In the genomic region with DNA sequence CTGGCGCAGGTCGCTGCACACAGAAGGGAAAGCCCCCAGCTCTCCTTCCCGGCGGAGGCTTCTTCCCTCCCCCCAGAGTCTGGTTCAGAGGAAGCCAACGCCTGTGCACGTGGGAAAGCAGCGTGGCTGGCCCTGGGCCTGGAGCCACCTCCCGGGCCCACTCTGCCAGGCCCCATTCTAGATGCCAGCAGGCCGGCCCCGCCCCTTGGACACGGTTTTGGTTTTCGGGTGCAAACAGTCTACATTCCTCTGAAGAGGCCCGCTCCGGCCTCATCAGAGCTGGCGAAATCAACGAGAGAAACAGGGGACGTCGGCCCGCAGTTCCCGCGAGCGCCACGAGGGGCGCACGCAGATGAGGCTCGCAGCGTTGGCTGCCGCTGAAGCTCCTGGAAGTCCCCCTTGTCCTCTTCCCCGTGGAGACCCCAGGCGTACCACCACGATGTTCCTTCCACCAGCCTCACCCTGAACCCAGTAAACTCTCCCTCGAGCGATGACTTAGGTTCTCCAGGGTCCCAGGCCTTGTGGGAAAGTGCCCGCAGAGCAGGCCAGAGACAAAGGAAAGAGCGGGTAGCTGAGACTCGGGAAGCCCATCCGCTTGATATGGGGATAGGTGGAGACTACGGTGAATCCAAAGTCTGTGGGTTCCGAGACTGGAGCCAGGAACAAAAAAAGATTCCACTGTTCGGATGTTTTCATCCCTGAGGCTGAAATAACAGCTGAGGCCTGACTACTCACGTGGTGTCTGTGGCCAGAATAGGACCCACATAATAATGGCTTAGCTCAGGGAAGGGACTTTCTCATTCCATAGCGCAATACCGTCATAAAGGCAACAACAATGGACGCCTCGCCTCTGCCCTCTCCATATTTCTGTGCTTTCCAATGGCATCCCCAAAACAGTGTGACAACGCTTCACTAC, we compare ENCODE assay signal across 8 cellular contexts.
DNase-seq lines count a peak whose midpoint lies in the region; ATAC-seq and TF ChIP-seq lines count a peak whose summit lies in the region.

No MANE protein-coding gene starts in this region.

- peak; percentile 24 to 47 for DNase-seq in Kasumi-1 (lab: John Stamatoyannopoulos, UW)
- peak; percentile 51 for DNase-seq in activated CD8-positive, alpha-beta memory T cell treated with anti-CD3 and anti-CD28 coated beads, Interleukin-2, amount 50 U/mL, for 4 hours
- DNase-seq in epithelial cell of esophagus (ENCODE audit: low read depth) = peak; percentile 52
- peak; percentile 78 to 80 (median 79) for DNase-seq in mucosa of descending colon
- DNase-seq in stimulated activated CD8-positive, alpha-beta memory T cell treated with anti-CD3 and anti-CD28 coated beads, Interleukin-7, amount 100 ng/mL, for 24 hours (ENCODE audit: low read depth) = peak; percentile 17
- DNase-seq in NCI-H1694 treated with DMSO at 0.1 percent for 48 hours (lab: John Stamatoyannopoulos, UW) = no peak

- intact Hi-C loops in mucosa of descending colon (cut with DNase I, micrococcal nuclease) = no loop called here

- H3K4me3 ChIP-seq in DOHH2 (ENCODE audit: low read length) = peak overlapping the region; percentile 16; the same call in 1 of the 2 replicates
- H3K4me3 ChIP-seq in epithelial cell of esophagus (ENCODE audit: low read length) = no peak overlapping the region
- no peak overlapping the region for H3K4me3 ChIP-seq in mucosa of descending colon

- ATAC-seq in GM21737 (IDR thresholded peaks at IDR 0.05; ENCODE audit: unreplicated experiment) (peak; percentile 84), mucosa of descending colon (peak; percentile 88)

- peaks cover 4% of the 10 kb centered on the region; the same call in 1 of the 2 replicates for H3K4me1 ChIP-seq in DOHH2 (ENCODE audit: control insufficient read depth, low read length)
- no peaks in the 10 kb centered on the region for H3K4me1 ChIP-seq in mucosa of descending colon (ENCODE audit: low read depth)

- H4K20me1 ChIP-seq in DOHH2 (ENCODE audit: control insufficient read depth, insufficient read depth, low read depth, low read length) = no peaks in the 10 kb centered on the region

- H3K9me2 ChIP-seq in DOHH2 (replicated peaks; ENCODE audit: control insufficient read depth, low read length) = no peaks in the 10 kb centered on the region

- no peaks in the 10 kb centered on the region for H3K9me3 ChIP-seq in DOHH2 (ENCODE audit: control insufficient read depth, insufficient read depth, low read length)
- H3K9me3 ChIP-seq in mucosa of descending colon = no peaks in the 10 kb centered on the region

- H3F3A ChIP-seq in DOHH2 (ENCODE audit: control insufficient read depth, insufficient read depth) = no peaks in the 10 kb centered on the region

- no peaks in the 10 kb centered on the region for H3K27me3 ChIP-seq in DOHH2 (ENCODE audit: control insufficient read depth, low read length)

- H3K79me2 ChIP-seq in DOHH2 (ENCODE audit: control insufficient read depth, low read length) = no peaks in the 10 kb centered on the region

- TF ChIP-seq CTCF in DOHH2 (IDR thresholded peaks at IDR 0.05; ENCODE audit: low read depth, low read length, poor library complexity, severe bottlenecking) (peak; percentile 98), epithelial cell of esophagus (IDR thresholded peaks at IDR 0.05; ENCODE audit: insufficient read depth, low read depth, low read length, missing control alignments) (peak; percentile 89), mucosa of descending colon (IDR thresholded peaks at IDR 0.05) (peak; percentile 95)

- no peaks in the 10 kb centered on the region for H3K36me3 ChIP-seq in DOHH2 (ENCODE audit: control insufficient read depth, low read length)
- no peaks in the 10 kb centered on the region for H3K36me3 ChIP-seq in mucosa of descending colon (ENCODE audit: low read depth)

- H3K4me2 ChIP-seq in DOHH2 (ENCODE audit: low read length) = peak overlapping the region; percentile 40

- H3K27ac ChIP-seq in DOHH2 (ENCODE audit: low read depth, low read length) = no peak overlapping the region
